Comparison of ENCODE assay signal across 1 cellular context in genomic region chr1:154998818-154999650, GRCh38.
TF ChIP-seq lines count a peak whose summit lies in the region.

No MANE protein-coding gene starts in this region.

TF ChIP-seq in K562, 482 proteins besides CTCF, POLR2A, EP300 and RAD21 (continued from another document and continues in another):
- TF ChIP-seq RBM17 (IDR thresholded peaks at IDR 0.05; ENCODE audit: borderline replicate concordance, low read depth, low read length), result no peak
- no peak for TF ChIP-seq E2F5 (CRISPR knock-in tag; IDR thresholded peaks at IDR 0.05)
- TF ChIP-seq TEAD2 (tag; IDR thresholded peaks at IDR 0.05), result no peak
- 0 out of 2 replicates have a peak, but pooled peaks have one; percentile 32 for TF ChIP-seq GTF2F1 (IDR thresholded peaks at IDR 0.05; ENCODE audit: low read depth, low read length)
- no peak for TF ChIP-seq MAFF (IDR thresholded peaks at IDR 0.05; ENCODE audit: low read length)
- TF ChIP-seq MECOM (CRISPR knock-in tag; IDR thresholded peaks at IDR 0.05), result no peak
- TF ChIP-seq RBM34 (IDR thresholded peaks at IDR 0.05; ENCODE audit: borderline replicate concordance, insufficient read depth, low read length), result no peak
- no peak for TF ChIP-seq ZNF655 (CRISPR knock-in tag; IDR thresholded peaks at IDR 0.05)
- 0 out of 2 replicates have a peak, but pooled peaks have one; percentile 59 for TF ChIP-seq GTF2A2 (tag; IDR thresholded peaks at IDR 0.05)
- peak; percentile 49; the same call in 1 of the 2 replicates for TF ChIP-seq TRIM28 (IDR thresholded peaks at IDR 0.05)
- no peak for TF ChIP-seq PHF8 (IDR thresholded peaks at IDR 0.05; ENCODE audit: borderline replicate concordance, low read length)
- no peak for TF ChIP-seq NCOA2 (IDR thresholded peaks at IDR 0.05; ENCODE audit: partially characterized antibody in 2 of 2)
- no peak for TF ChIP-seq PRPF4 (IDR thresholded peaks at IDR 0.05; ENCODE audit: insufficient read depth, low read depth, low read length, poor library complexity, severe bottlenecking)
- no peak for TF ChIP-seq NR2C1 (IDR thresholded peaks at IDR 0.05)
- TF ChIP-seq NR2C1 (tag; IDR thresholded peaks at IDR 0.05), result peak; percentile 21; the same call in 1 of the 2 replicates
- TF ChIP-seq KAT7 (CRISPR knock-in tag; IDR thresholded peaks at IDR 0.05; ENCODE audit: borderline replicate concordance), result peak; percentile 74; the same call in 1 of the 2 replicates
- no peak; the same call in 1 of the 2 replicates for TF ChIP-seq ZNF592 (IDR thresholded peaks at IDR 0.05)
- no peak for TF ChIP-seq ZNF121 (CRISPR knock-in tag; conservative IDR thresholded peaks at IDR 0.05)
- no peak for TF ChIP-seq CBX2 (IDR thresholded peaks at IDR 0.05; ENCODE audit: insufficient read depth, low read length, poor library complexity, severe bottlenecking)
- peak; percentile 27; the same call in 1 of the 2 replicates for TF ChIP-seq ARID1B (IDR thresholded peaks at IDR 0.05)
- no peak for TF ChIP-seq SMARCC2 (IDR thresholded peaks at IDR 0.05; ENCODE audit: low read depth)
- TF ChIP-seq UBTF (IDR thresholded peaks at IDR 0.05; ENCODE audit: borderline replicate concordance in 1 of 2, low read depth in 2 of 2, low read length in 2 of 2), result peak in 1 of 2 experiments; percentile 95; a peak in 2 of 4 replicates
- TF ChIP-seq ATF4 (CRISPR knock-in tag; IDR thresholded peaks at IDR 0.05), result no peak
- TF ChIP-seq POLR2AphosphoS2 (IDR thresholded peaks at IDR 0.05; ENCODE audit: low read length), result no peak
- TF ChIP-seq SMARCA4 (IDR thresholded peaks at IDR 0.05), result no peak; the same call in 1 of the 2 replicates
- TF ChIP-seq HOMEZ (CRISPR knock-in tag; IDR thresholded peaks at IDR 0.05), result no peak
- TF ChIP-seq BRF1 (IDR thresholded peaks at IDR 0.05; ENCODE audit: borderline replicate concordance, extremely low read depth, insufficient read length), result no peak
- no peak for TF ChIP-seq KDM1A (IDR thresholded peaks at IDR 0.05)
- TF ChIP-seq TAF1 (IDR thresholded peaks at IDR 0.05; ENCODE audit: control insufficient read depth, extremely low read depth, insufficient read depth, low read length, severe bottlenecking), result peak; percentile 35
- no peak for TF ChIP-seq COPS2 (conservative IDR thresholded peaks at IDR 0.05)
- TF ChIP-seq SMARCA5 (IDR thresholded peaks at IDR 0.05), result 0 out of 2 replicates have a peak, but pooled peaks have one; percentile 17
- TF ChIP-seq HMGN3 (IDR thresholded peaks at IDR 0.05; ENCODE audit: borderline replicate concordance, extremely low read depth, insufficient read length, low read depth, low read length), result peak; percentile 26
- no peak for TF ChIP-seq ZNF184 (CRISPR knock-in tag; IDR thresholded peaks at IDR 0.05)
- no peak for TF ChIP-seq ZBTB43 (CRISPR knock-in tag; IDR thresholded peaks at IDR 0.05)
- no peak for TF ChIP-seq NCOA1 (IDR thresholded peaks at IDR 0.05; ENCODE audit: low read depth)
- peak; percentile 40; the same call in 1 of the 2 replicates for TF ChIP-seq SMARCE1 (IDR thresholded peaks at IDR 0.05)
- no peak for TF ChIP-seq SFPQ (IDR thresholded peaks at IDR 0.05; ENCODE audit: low read depth, low read length)
- peak; percentile 78 for TF ChIP-seq PRDM10 (IDR thresholded peaks at IDR 0.05; ENCODE audit: partially characterized antibody)
- no peak for TF ChIP-seq TCF3 (CRISPR knock-in tag; IDR thresholded peaks at IDR 0.05)
- no peak for TF ChIP-seq TGIF2 (CRISPR knock-in tag; IDR thresholded peaks at IDR 0.05)
- TF ChIP-seq USF2 (CRISPR knock-in tag; IDR thresholded peaks at IDR 0.05), result no peak
- no peak for TF ChIP-seq HES1 (IDR thresholded peaks at IDR 0.05; ENCODE audit: low read depth)
